In genomic region chr7:80634505-80634904, GRCh38 we compare ENCODE assay signal across 12 cellular contexts. TPM values are rescaled to one million over a fixed set of nuclear protein-coding genes. Genes with fewer than 3 reads are reported as not detected.
DNase-seq lines count a peak whose midpoint lies in the region; ATAC-seq and TF ChIP-seq lines count a peak whose summit lies in the region.
"Had no signal": no experiment of that assay in that cellular context is flagged by ENCODE, and none has a peak within 500 bp of the region (broad histone marks: within the 10 kb centered on the region; RNA-seq: fewer than 3 reads in every experiment).

No MANE protein-coding gene starts in this region.

- TF ChIP-seq CTCF in RWPE2 (IDR thresholded peaks at IDR 0.05; ENCODE audit: poor library complexity, severe bottlenecking), result no peak
- no peak for TF ChIP-seq CTCF in fibroblast of villous mesenchyme (IDR thresholded peaks at IDR 0.05; ENCODE audit: insufficient read depth, low read depth, low read length)
- TF ChIP-seq CTCF in smooth muscle cell (IDR thresholded peaks at IDR 0.05; ENCODE audit: borderline replicate concordance, insufficient read depth, poor library complexity, severe bottlenecking), result no peak

- H3K9me3 ChIP-seq in RWPE2 (ENCODE audit: severe bottlenecking), result no peaks in the 10 kb centered on the region
- peaks cover 1% of the 10 kb centered on the region for H3K9me3 ChIP-seq in smooth muscle cell (replicated peaks; ENCODE audit: low read depth)

- H3K27me3 ChIP-seq in RWPE2 (ENCODE audit: insufficient read depth, poor library complexity, severe bottlenecking), result no peaks in the 10 kb centered on the region
- H3K27me3 ChIP-seq in smooth muscle cell (ENCODE audit: low read depth), result no peaks in the 10 kb centered on the region

- H3K36me3 ChIP-seq in RWPE2 (ENCODE audit: low read depth), result no peaks in the 10 kb centered on the region
- no peaks in the 10 kb centered on the region for H3K36me3 ChIP-seq in smooth muscle cell (ENCODE audit: low read depth)

- H3K4me1 ChIP-seq in RWPE2 (ENCODE audit: insufficient read depth, poor library complexity, severe bottlenecking) (peaks cover 12% of the 10 kb centered on the region), smooth muscle cell (ENCODE audit: low read depth) (no peaks in the 10 kb centered on the region)

- DNase-seq in DMS 273 (lab: John Stamatoyannopoulos, UW; ENCODE audit: unreplicated experiment) (peak; percentile 21), DMS 273 treated with DMSO at 0.1 percent for 48 hours (lab: John Stamatoyannopoulos, UW) (no peak), RWPE2 (ENCODE audit: low spot score) (no peak), fibroblast of villous mesenchyme (ENCODE audit: low read depth) (peak; percentile 93), smooth muscle cell (lab: John Stamatoyannopoulos, UW; ENCODE audit: unreplicated experiment) (no peak), substantia nigra (lab: John Stamatoyannopoulos, UW) (no peak)
- DNase-seq: activated CD4-positive, CD25-positive, alpha-beta regulatory T cell treated with anti-CD3 and anti-CD28 coated beads, Interleukin-2, amount 50 U/mL, for 72 hours; nucleus accumbens had no signal

- 24% methylated on average over 2 of the region's 2 CpGs for WGBS in smooth muscle cell (ENCODE audit: low lambda C conversion rate)

- no peaks in the 10 kb centered on the region for H3F3A ChIP-seq in smooth muscle cell (ENCODE audit: low read depth)

- H3K79me2 ChIP-seq in smooth muscle cell (ENCODE audit: low read depth), result no peaks in the 10 kb centered on the region

- H2AFZ ChIP-seq in smooth muscle cell (ENCODE audit: low read depth), result peak overlapping the region; percentile 45

- peak; percentile 79 for ATAC-seq in RWPE2 (ENCODE audit: low read depth)
- no peak for ATAC-seq in GM21825 (IDR thresholded peaks at IDR 0.05; ENCODE audit: unreplicated experiment)
- no peak for ATAC-seq in HG03280 (IDR thresholded peaks at IDR 0.05; ENCODE audit: unreplicated experiment)
- ATAC-seq: GM12878 had no signal

- H4K20me1 ChIP-seq in smooth muscle cell (ENCODE audit: low read depth), result no peaks in the 10 kb centered on the region

- no peak overlapping the region for H3K9ac ChIP-seq in smooth muscle cell (ENCODE audit: low read depth)

- H3K4me2 ChIP-seq in smooth muscle cell, result peak overlapping the region; percentile 37

- H3K4me3 ChIP-seq in RWPE2 (ENCODE audit: severe bottlenecking) (no peak overlapping the region), fibroblast of villous mesenchyme (ENCODE audit: low read depth, low read length) (no peak overlapping the region), smooth muscle cell (no peak overlapping the region)
- H3K4me3 ChIP-seq: GM12878 had no signal

- peak overlapping the region; percentile 57 for H3K27ac ChIP-seq in RWPE2 (ENCODE audit: poor library complexity, severe bottlenecking)
- H3K27ac ChIP-seq in smooth muscle cell (ENCODE audit: low read depth), result peak overlapping the region; percentile 45
- no peak overlapping the region for H3K27ac ChIP-seq in substantia nigra (ENCODE audit: low read depth, low read length, poor library complexity, severe bottlenecking)
- H3K27ac ChIP-seq: 22Rv1 had no signal

RNA-seq across cellular contexts. Expression of gene CD36, which starts 3.9 kb away (rescaled TPM):
- 1.3 and 4.3 TPM in 2 replicates for total RNA-seq in fibroblast of villous mesenchyme
- total RNA-seq in smooth muscle cell, result 1.7 and 2.8 TPM in 2 replicates
- 0.44 and 0.64 TPM in 2 replicates for polyA plus RNA-seq in smooth muscle cell

Comparison
In these comparisons a context has a peak if more than half of its experiments do, and no peak if none do; other contexts are left out.
1. DNase-seq: peak in DMS 273 (single experiment) and fibroblast of villous mesenchyme (single experiment); none in DMS 273 treated with DMSO at 0.1 percent for 48 hours (single experiment), RWPE2 (single experiment), smooth muscle cell (single experiment) and substantia nigra (0 of 49).